21 cellular contexts compared by ENCODE assay signal in the genomic region with DNA sequence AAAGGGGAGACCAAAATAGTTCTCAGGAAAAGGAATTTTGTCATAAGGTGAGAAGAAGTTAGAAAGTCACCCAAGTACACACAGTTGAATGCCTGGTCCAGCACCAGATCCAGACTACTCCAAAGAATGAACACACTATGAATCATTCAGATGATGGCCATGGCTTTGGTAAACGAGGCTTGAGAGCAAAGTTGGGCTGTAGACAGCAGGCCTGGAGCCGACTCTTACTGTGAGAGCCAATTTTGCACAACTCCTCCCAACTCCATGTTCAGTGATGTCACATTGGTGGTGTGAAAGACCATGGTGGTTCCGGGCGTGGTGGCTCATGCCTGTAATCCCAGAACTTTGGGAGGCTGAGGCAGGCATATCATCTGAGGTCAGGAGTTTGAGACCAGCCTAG.
A peak's percentile ranks its signal among the peaks of the same experiment; 100 is the strongest.
DNase-seq lines count a peak whose midpoint lies in the region; ATAC-seq, FAIRE-seq and TF ChIP-seq lines count a peak whose summit lies in the region.
"Had no signal": no experiment of that assay in that cellular context is flagged by ENCODE, and none has a peak within 500 bp of the region (broad histone marks: within the 10 kb centered on the region; RNA-seq: fewer than 3 reads in every experiment).

No MANE protein-coding gene starts in this region.

- no peaks in the 10 kb centered on the region for H3K9me3 ChIP-seq in left ventricle myocardium inferior (replicated peaks)
- no peaks in the 10 kb centered on the region for H3K9me3 ChIP-seq in small intestine (ENCODE audit: control insufficient read depth, low read depth)
- H3K9me3 ChIP-seq: gastrocnemius medialis, tibial nerve had no signal

- H3K4me3 Mint-ChIP-seq in natural killer cell: no peak overlapping the region
- H3K4me3 Mint-ChIP-seq: activated naive CD4-positive, alpha-beta T cell treated with anti-CD3 and anti-CD28 coated beads for 36 hours; CD8-positive, alpha-beta memory T cell; endodermal cell; mesothelial cell of epicardium; T-helper 17 cell had no signal

- ATAC-seq in left cardiac atrium (peak in 1 of 2 donors; percentile 78), natural killer cell (no peak)
- ATAC-seq: T-helper 17 cell had no signal

- intact Hi-C loops in left cardiac atrium (cut with DNase I) (loop anchor here (1.0 to 10.0 kb wide), 4 partner anchors 372 to 551 kb away; no protein-coding TSS in a partner anchor), left ventricle myocardium inferior (cut with micrococcal nuclease) (no loop called here), natural killer cell (cut with micrococcal nuclease) (no loop called here)

- no peak overlapping the region for H3K4me3 ChIP-seq in left ventricle myocardium inferior
- H3K4me3 ChIP-seq in fibroblast of the aortic adventitia (ENCODE audit: low read depth, low read length): no peak overlapping the region
- no peak overlapping the region for H3K4me3 ChIP-seq in small intestine (ENCODE audit: low read depth in 1 of 2, low read length in 2 of 2)
- H3K4me3 ChIP-seq: cardiac muscle cell, gastrocnemius medialis, tibial nerve had no signal

- H3K27me3 ChIP-seq in left ventricle myocardium inferior (ENCODE audit: low read depth) (no peaks in the 10 kb centered on the region), small intestine (ENCODE audit: control insufficient read depth in 2 of 2, insufficient read depth in 2 of 2, low read length in 2 of 2) (no peaks in the 10 kb centered on the region)
- H3K27me3 ChIP-seq: cardiac muscle cell, gastrocnemius medialis, tibial nerve had no signal

- DNase-seq in left cardiac atrium (peak; percentile 48), left ventricle myocardium inferior (no peak), RCC 7860 (ENCODE audit: low spot score) (peak; percentile 67), fibroblast of the aortic adventitia (ENCODE audit: low read depth) (peak; percentile 89), urothelium cell line (ENCODE audit: low spot score) (no peak), natural killer cell (no peak), small intestine (no peak)
- DNase-seq in activated CD4-positive, alpha-beta T cell treated with anti-CD3 and anti-CD28 coated beads, Interleukin-2, amount 50 U/mL, for 1 hour: no peak
- DNase-seq: activated CD4-positive, CD25-positive, alpha-beta regulatory T cell; activated naive CD4-positive, alpha-beta T cell treated with anti-CD3 and anti-CD28 coated beads for 36 hours; CD8-positive, alpha-beta memory T cell; DND-41; endodermal cell; gastrocnemius medialis; NCI-H774; nucleus accumbens; T-helper 17 cell had no signal

- no peaks in the 10 kb centered on the region for H3K9me3 Mint-ChIP-seq in natural killer cell
- H3K9me3 Mint-ChIP-seq: activated naive CD4-positive, alpha-beta T cell treated with anti-CD3 and anti-CD28 coated beads for 36 hours; CD8-positive, alpha-beta memory T cell; endodermal cell; mesothelial cell of epicardium had no signal

- no peaks in the 10 kb centered on the region for H3K36me3 Mint-ChIP-seq in natural killer cell
- H3K36me3 Mint-ChIP-seq: CD8-positive, alpha-beta memory T cell; mesothelial cell of epicardium had no signal

- H3K36me3 ChIP-seq in left ventricle myocardium inferior: peaks cover 4% of the 10 kb centered on the region
- H3K36me3 ChIP-seq in small intestine (ENCODE audit: control insufficient read depth in 2 of 2, insufficient read depth in 2 of 2, low read length in 2 of 2): no peaks in the 10 kb centered on the region
- H3K36me3 ChIP-seq: cardiac muscle cell, gastrocnemius medialis, tibial nerve had no signal

- no peaks in the 10 kb centered on the region for H3K4me1 Mint-ChIP-seq in natural killer cell
- H3K4me1 Mint-ChIP-seq: CD8-positive, alpha-beta memory T cell had no signal

- no peak for TF ChIP-seq CTCF in left ventricle myocardium inferior (IDR thresholded peaks at IDR 0.05; ENCODE audit: borderline replicate concordance)
- TF ChIP-seq CTCF in fibroblast of the aortic adventitia (IDR thresholded peaks at IDR 0.05; ENCODE audit: insufficient read depth, low read length): no peak
- TF ChIP-seq CTCF in natural killer cell (IDR thresholded peaks at IDR 0.05): no peak

- 68 to 76% (median 70%) methylated on average over 4 of the region's 4 CpGs for WGBS in small intestine, 3 donors

- H3K27me3 Mint-ChIP-seq in natural killer cell (ENCODE audit: low read depth in 2 of 2): no peaks in the 10 kb centered on the region

- H3K27ac ChIP-seq in left ventricle myocardium inferior (replicated peaks): no peak overlapping the region
- H3K27ac ChIP-seq in small intestine (ENCODE audit: low read depth in 1 of 2, low read length in 1 of 2): no peak overlapping the region
- H3K27ac ChIP-seq: cardiac muscle cell, gastrocnemius medialis, RWPE1, tibial nerve had no signal

- H3K27ac Mint-ChIP-seq in natural killer cell: no peak overlapping the region
- H3K27ac Mint-ChIP-seq: activated naive CD4-positive, alpha-beta T cell treated with anti-CD3 and anti-CD28 coated beads for 36 hours; CD8-positive, alpha-beta memory T cell; endodermal cell; mesothelial cell of epicardium; T-helper 17 cell had no signal

- H3K4me1 ChIP-seq in left ventricle myocardium inferior: peaks cover 30% of the 10 kb centered on the region
- no peaks in the 10 kb centered on the region for H3K4me1 ChIP-seq in small intestine (ENCODE audit: control insufficient read depth in 2 of 2, insufficient read depth in 1 of 2, low read depth in 1 of 2, low read length in 1 of 2)
- H3K4me1 ChIP-seq: gastrocnemius medialis had no signal

- FAIRE-seq in RCC 7860 (lab: Jason Lieb, UNC) (peak; percentile 56), urothelium cell line (lab: Jason Lieb, UNC) (peak; percentile 42), small intestine (lab: Jason Lieb, UNC) (no peak)

Comparison
In these comparisons a context has a peak if more than half of its experiments do, and no peak if none do; other contexts are left out.
1. DNase-seq: peak in left cardiac atrium (single experiment), RCC 7860 (single experiment) and fibroblast of the aortic adventitia (single experiment); none in left ventricle myocardium inferior (single experiment), urothelium cell line (single experiment), natural killer cell (single experiment), small intestine (single experiment) and activated CD4-positive, alpha-beta T cell treated with anti-CD3 and anti-CD28 coated beads, Interleukin-2, amount 50 U/mL, for 1 hour (single experiment).
2. intact Hi-C loops: an anchor here in left cardiac atrium (1.0 to 10.0 kb wide); none called in left ventricle myocardium inferior and natural killer cell.